8 cellular contexts compared by ENCODE assay signal in the genomic region with DNA sequence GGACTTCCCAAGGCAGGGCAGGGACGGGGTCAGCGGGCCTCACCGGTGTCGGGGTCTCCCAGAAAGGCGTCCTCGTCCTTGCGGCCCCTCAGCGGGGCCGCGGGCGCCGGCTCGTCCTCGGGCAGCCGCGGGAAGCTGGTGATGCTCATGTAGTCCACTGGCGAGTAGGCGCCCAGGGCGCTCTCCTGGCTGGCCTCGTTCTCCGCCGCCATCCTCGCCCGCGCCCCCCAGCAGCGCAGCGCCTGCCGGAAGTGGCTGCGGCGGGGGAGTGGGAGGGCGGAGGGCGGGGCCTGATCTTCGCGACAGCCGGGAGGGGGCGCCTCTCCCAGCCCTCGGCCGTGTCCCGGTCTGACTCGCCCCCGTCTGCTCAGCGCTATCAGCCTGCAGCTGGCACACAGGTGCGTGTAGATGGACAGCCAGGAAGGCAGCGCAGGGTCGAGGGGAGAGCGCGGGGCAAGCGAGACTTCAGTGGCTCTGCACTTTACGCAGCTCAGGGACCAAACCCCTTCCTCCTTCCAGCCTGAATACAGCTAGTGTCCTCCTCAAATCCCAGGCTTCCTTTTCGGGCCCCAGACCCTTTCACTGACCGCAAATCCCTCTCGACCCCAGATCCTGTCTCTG. TPM values are rescaled to one million over a fixed set of nuclear protein-coding genes. Genes with fewer than 3 reads are reported as not detected.
DNase-seq lines count a peak whose midpoint lies in the region; ATAC-seq and TF ChIP-seq lines count a peak whose summit lies in the region.

A gene with protein sequence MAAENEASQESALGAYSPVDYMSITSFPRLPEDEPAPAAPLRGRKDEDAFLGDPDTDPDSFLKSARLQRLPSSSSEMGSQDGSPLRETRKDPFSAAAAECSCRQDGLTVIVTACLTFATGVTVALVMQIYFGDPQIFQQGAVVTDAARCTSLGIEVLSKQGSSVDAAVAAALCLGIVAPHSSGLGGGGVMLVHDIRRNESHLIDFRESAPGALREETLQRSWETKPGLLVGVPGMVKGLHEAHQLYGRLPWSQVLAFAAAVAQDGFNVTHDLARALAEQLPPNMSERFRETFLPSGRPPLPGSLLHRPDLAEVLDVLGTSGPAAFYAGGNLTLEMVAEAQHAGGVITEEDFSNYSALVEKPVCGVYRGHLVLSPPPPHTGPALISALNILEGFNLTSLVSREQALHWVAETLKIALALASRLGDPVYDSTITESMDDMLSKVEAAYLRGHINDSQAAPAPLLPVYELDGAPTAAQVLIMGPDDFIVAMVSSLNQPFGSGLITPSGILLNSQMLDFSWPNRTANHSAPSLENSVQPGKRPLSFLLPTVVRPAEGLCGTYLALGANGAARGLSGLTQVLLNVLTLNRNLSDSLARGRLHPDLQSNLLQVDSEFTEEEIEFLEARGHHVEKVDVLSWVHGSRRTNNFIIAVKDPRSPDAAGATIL (minus strand): TSS at position 253 of the 621 bp plus-strand sequence. CDS start 41 bp downstream, at position 212.

- H3K9me2 ChIP-seq in Loucy (replicated peaks; ENCODE audit: low read depth, low read length) = no peaks in the 10 kb centered on the region

- no peak within 1 kb of the TSS for H2BK120ac ChIP-seq in neuronal stem cell (ENCODE audit: low read depth, low read length)

- H3K4me3 ChIP-seq in AG10803 (ENCODE audit: low read length) (peak within 1 kb of the TSS; percentile 85), Loucy (ENCODE audit: low read length, poor library complexity, severe bottlenecking) (peak within 1 kb of the TSS; percentile 73), gastroesophageal sphincter (peak within 1 kb of the TSS; percentile 66 to 79), neuronal stem cell (ENCODE audit: low read length in 2 of 2) (peak within 1 kb of the TSS; percentile 70 to 89)

- no peak within 1 kb of the TSS for H4K8ac ChIP-seq in neuronal stem cell (ENCODE audit: low read depth, low read length)

- H3K9ac ChIP-seq in Loucy (ENCODE audit: low read depth, low read length, poor library complexity, severe bottlenecking) (peak within 1 kb of the TSS; percentile 71), neuronal stem cell (ENCODE audit: low read depth, low read length, poor library complexity) (peak within 1 kb of the TSS; percentile 82)

- H3K4me2 ChIP-seq in Loucy (ENCODE audit: low read depth, low read length, poor library complexity, severe bottlenecking) (peak within 1 kb of the TSS; percentile 90), neuronal stem cell (ENCODE audit: insufficient read depth, low read length, poor library complexity, severe bottlenecking) (peak within 1 kb of the TSS; percentile 78)

- H3K9me3 ChIP-seq in Loucy (ENCODE audit: insufficient read depth, low read depth, low read length) (no peaks in the 10 kb centered on the region), gastroesophageal sphincter (no peaks in the 10 kb centered on the region), neuronal stem cell (replicated peaks in 1 of 2; ENCODE audit: control insufficient read depth in 2 of 2, insufficient read depth in 1 of 2, low read depth in 1 of 2, low read length in 2 of 2) (no peaks in the 10 kb centered on the region)

- H3K4me1 ChIP-seq in Loucy (ENCODE audit: insufficient read depth, low read length, poor library complexity, severe bottlenecking) = peaks cover 39% of the 10 kb centered on the region
- peaks cover 0 to 56% (median 3%) of the 10 kb centered on the region in 3 donors for H3K4me1 ChIP-seq in gastroesophageal sphincter
- H3K4me1 ChIP-seq in neuronal stem cell (ENCODE audit: control insufficient read depth in 2 of 2, insufficient read depth in 1 of 2, low read depth in 1 of 2, low read length in 2 of 2) = peaks cover 14 to 18% of the 10 kb centered on the region in 2 donors

- H2AFZ ChIP-seq in Loucy (ENCODE audit: low read length) = peak within 1 kb of the TSS; percentile 78
- peak within 1 kb of the TSS; percentile 97 for H2AFZ ChIP-seq in neuronal stem cell (ENCODE audit: low read length)

- no peaks in the 10 kb centered on the region for H3K79me1 ChIP-seq in neuronal stem cell (ENCODE audit: low read depth, low read length)

- H3K27ac ChIP-seq in gastroesophageal sphincter (peak within 1 kb of the TSS; percentile 45 to 82 (median 78)), neuronal stem cell (replicated peaks; ENCODE audit: low read length) (no peak within 1 kb of the TSS)

- no peak within 1 kb of the TSS for H2AK5ac ChIP-seq in neuronal stem cell (ENCODE audit: low read depth, low read length)

- peak; percentile 69 for DNase-seq in AG10803 (ENCODE audit: low read depth)
- DNase-seq in SK-MEL-5 (ENCODE audit: low read depth, low spot score) = peak; percentile 78
- peak; percentile 89 for DNase-seq in activated naive CD4-positive, alpha-beta T cell treated with Interleukin-2 at 50 U/mL for 16 hours
- DNase-seq in neuronal stem cell (ENCODE audit: low spot score) = peak; percentile 73
- DNase-seq in stromal cell of bone marrow (ENCODE audit: low read depth) = peak; percentile 35

- TF ChIP-seq POLR2A in gastroesophageal sphincter (IDR thresholded peaks at IDR 0.05) = peak; percentile 45 to 65

- H3K18ac ChIP-seq in neuronal stem cell (ENCODE audit: low read length) = peak within 1 kb of the TSS; percentile 96

- H3K79me2 ChIP-seq in Loucy (ENCODE audit: insufficient read depth, low read length) = peaks cover 13% of the 10 kb centered on the region; the same call in 1 of the 2 replicates

- no peaks in the 10 kb centered on the region for H4K20me1 ChIP-seq in Loucy (ENCODE audit: insufficient read depth, low read length, poor library complexity, severe bottlenecking)

- H2BK5ac ChIP-seq in neuronal stem cell (ENCODE audit: low read length) = peak within 1 kb of the TSS; percentile 77

- TF ChIP-seq CTCF in AG10803 (conservative IDR thresholded peaks at IDR 0.05; ENCODE audit: low read length) = peak; percentile 54
- peak; percentile 55 for TF ChIP-seq CTCF in Loucy (conservative IDR thresholded peaks at IDR 0.05; ENCODE audit: low read length)
- TF ChIP-seq CTCF in gastroesophageal sphincter (IDR thresholded peaks at IDR 0.05) = peak; percentile 44 to 89 (median 56)

- no peak within 1 kb of the TSS for H3K14ac ChIP-seq in neuronal stem cell (ENCODE audit: low read length)

- no peaks in the 10 kb centered on the region for H3F3A ChIP-seq in Loucy (ENCODE audit: low read depth)

- H3K36me3 ChIP-seq in Loucy (ENCODE audit: insufficient read depth, low read length) = no peaks in the 10 kb centered on the region
- no peaks in the 10 kb centered on the region for H3K36me3 ChIP-seq in gastroesophageal sphincter
- peaks cover 0 to 20% of the 10 kb centered on the region in 2 donors for H3K36me3 ChIP-seq in neuronal stem cell (replicated peaks in 1 of 2; ENCODE audit: control insufficient read depth in 2 of 2, insufficient read depth in 2 of 2, low read length in 2 of 2)

- ATAC-seq in GM19324 (IDR thresholded peaks at IDR 0.05; ENCODE audit: low FRiP score, unreplicated experiment) = peak; percentile 50
- ATAC-seq in gastroesophageal sphincter = peak; percentile 47

- no peak within 1 kb of the TSS for H4K91ac ChIP-seq in neuronal stem cell (ENCODE audit: low read depth, low read length, poor library complexity)

- peak within 1 kb of the TSS; percentile 25 for H3K23ac ChIP-seq in neuronal stem cell (ENCODE audit: low read depth, low read length, poor library complexity)

- H2BK15ac ChIP-seq in neuronal stem cell (ENCODE audit: low read length) = no peak within 1 kb of the TSS

- in situ Hi-C loops in SK-MEL-5 (cut with HindIII; ENCODE audit: low pct_unique_long_range_greater_than_20kb, low sequenced_read_pairs) = no loop called here

- H3K27me3 ChIP-seq in Loucy (ENCODE audit: insufficient read depth, low read length, poor library complexity, severe bottlenecking) (no peaks in the 10 kb centered on the region), gastroesophageal sphincter (no peaks in the 10 kb centered on the region), neuronal stem cell (ENCODE audit: control insufficient read depth in 3 of 3, insufficient read depth in 3 of 3, low read depth in 1 of 3, low read length in 3 of 3) (peaks cover 0 to 6% (median 0%) of the 10 kb centered on the region in 3 experiments)

- no peak within 1 kb of the TSS for H3K4ac ChIP-seq in neuronal stem cell (ENCODE audit: low read length)

- 1 to 5% methylated on average over 19 to 23 of the region's 52 CpGs for WGBS in gastroesophageal sphincter (ENCODE audit: low coverage in 1 of 2), 2 donors
- no CpG with 5 or more reads among the region's 52 CpGs for WGBS in neuronal stem cell (ENCODE audit: extremely low coverage in 2 of 2, insufficient read length in 2 of 2, insufficient replicate concordance in 1 of 2), 2 donors

- H2BK12ac ChIP-seq in neuronal stem cell (ENCODE audit: low read length) = no peak within 1 kb of the TSS

- TF ChIP-seq EP300 in gastroesophageal sphincter (IDR thresholded peaks at IDR 0.05) = no peak

RNA-seq across cellular contexts. Expression of the gene that starts here (rescaled TPM):
- total RNA-seq in SK-MEL-5 (2014; rRNA removed; shearing (Covaris generic)) = 4.4 and 8.0 TPM in 2 replicates
- polyA plus RNA-seq in SK-MEL-5 (2015; cell fraction: cytosol; rRNA removed) = 51.1 and 51.3 TPM in 2 replicates
- 147 and 176 TPM in 2 replicates for polyA plus RNA-seq in SK-MEL-5 (2015; cell fraction: nucleus; rRNA removed)
- 10 to 100 TPM in 3 of 4 donors, 1 to 10 TPM in 1; 3.6 to 14.9 (median 11.9) TPM for total RNA-seq in gastroesophageal sphincter
- 16.8 TPM for polyA plus RNA-seq in neuronal stem cell (2013, experiment 1 of 2)
- polyA plus RNA-seq in neuronal stem cell (2013, experiment 2 of 2) = 17.9 TPM

Comparison
In these comparisons a context has a peak if more than half of its experiments do, and no peak if none do; other contexts are left out.
1. DNase-seq: peak in every context shown above with its lines; median percentile 89 in activated naive CD4-positive, alpha-beta T cell treated with Interleukin-2 at 50 U/mL for 16 hours; 78 in SK-MEL-5; 73 in neuronal stem cell; 69 in AG10803; 35 in stromal cell of bone marrow.